In genomic region chr7:24587853-24588252, GRCh38 we compare ENCODE assay signal across 9 cellular contexts. TPM values are rescaled to one million over a fixed set of nuclear protein-coding genes. Genes with fewer than 3 reads are reported as not detected.
DNase-seq lines count a peak whose midpoint lies in the region; ATAC-seq and TF ChIP-seq lines count a peak whose summit lies in the region.
"Had no signal": no experiment of that assay in that cellular context is flagged by ENCODE, and none has a peak within 500 bp of the region (broad histone marks: within the 10 kb centered on the region; RNA-seq: fewer than 3 reads in every experiment).

No MANE protein-coding gene starts in this region.

- CTCF ChIA-PET in Calu3 (lab: Charles Lee) = interaction anchor here (1.0 to 1.7 kb wide), 2 partner anchors 11 to 298 kb away, joined by 3 to 4 read pairs; no protein-coding TSS in a partner anchor

- H3K27ac Mint-ChIP-seq in Calu3 (ENCODE audit: unreplicated experiment) = no peak overlapping the region
- H3K27ac Mint-ChIP-seq in stimulated activated naive B cell treated with anti-CD40 and anti-IgM and Interleukin-4, amounts not matched to agents 10 μg/mL and 1 μg/mL and 100 μg/mL, for 72 hours = peak overlapping the region; percentile 37
- H3K27ac Mint-ChIP-seq: IgD-negative memory B cell had no signal

- peaks cover 28% of the 10 kb centered on the region for H3K4me1 Mint-ChIP-seq in Calu3 (ENCODE audit: low read depth, unreplicated experiment)
- peaks cover 19 to 38% of the 10 kb centered on the region in 2 donors for H3K4me1 Mint-ChIP-seq in stimulated activated naive B cell treated with anti-CD40 and anti-IgM and Interleukin-4, amounts not matched to agents 10 μg/mL and 1 μg/mL and 100 μg/mL, for 72 hours

- peak; percentile 66 for DNase-seq in Calu3
- DNase-seq in LNCaP clone FGC (ENCODE audit: low read depth) = no peak
- DNase-seq in activated CD4-positive, alpha-beta T cell treated with anti-CD3 and anti-CD28 coated beads, Interleukin-2, amount 50 U/mL, for 4 hours = peak; percentile 44 to 45
- DNase-seq in germinal center (ENCODE audit: low spot score) = peak; percentile 39
- DNase-seq in stimulated activated naive B cell treated with anti-CD40 and anti-IgM and Interleukin-4, amounts not matched to agents 10 μg/mL and 1 μg/mL and 100 μg/mL, for 72 hours = no peak
- DNase-seq in mesenteric fat pad (ENCODE audit: low spot score) = no peak
- no peak for DNase-seq in NCI-H1436 treated with DMSO at 0.1 percent for 48 hours (lab: John Stamatoyannopoulos, UW)

- intact Hi-C loops in Calu3 (cut with micrococcal nuclease; ENCODE audit: unreplicated experiment) = loop anchor here (1.0 to 5.0 kb wide), 3 partner anchors 186 to 649 kb away; no protein-coding TSS in a partner anchor

- ATAC-seq in GM21367 (IDR thresholded peaks at IDR 0.05; ENCODE audit: unreplicated experiment) = peak; percentile 63
- ATAC-seq in stimulated activated naive B cell treated with anti-CD40 and anti-IgM and Interleukin-4, amounts not matched to agents 10 μg/mL and 1 μg/mL and 100 μg/mL, for 72 hours (replicated peaks) = peak; percentile 63 to 84

- no peaks in the 10 kb centered on the region for H3K9me3 Mint-ChIP-seq in Calu3 (ENCODE audit: low read depth, unreplicated experiment)
- no peaks in the 10 kb centered on the region for H3K9me3 Mint-ChIP-seq in stimulated activated naive B cell treated with anti-CD40 and anti-IgM and Interleukin-4, amounts not matched to agents 10 μg/mL and 1 μg/mL and 100 μg/mL, for 72 hours
- H3K9me3 Mint-ChIP-seq: IgD-negative memory B cell had no signal

- no TSS peak for BruUV-seq in Calu3 (replicated peaks; lab: Mats Ljungman, UMichigan)

- no peak overlapping the region for H3K4me3 ChIP-seq in LNCaP clone FGC (ENCODE audit: low read depth, low read length)

- no peaks in the 10 kb centered on the region for H3K27me3 Mint-ChIP-seq in Calu3 (ENCODE audit: unreplicated experiment)
- no peaks in the 10 kb centered on the region for H3K27me3 Mint-ChIP-seq in stimulated activated naive B cell treated with anti-CD40 and anti-IgM and Interleukin-4, amounts not matched to agents 10 μg/mL and 1 μg/mL and 100 μg/mL, for 72 hours
- H3K27me3 Mint-ChIP-seq: IgD-negative memory B cell had no signal

- no peaks in the 10 kb centered on the region for H3K36me3 Mint-ChIP-seq in Calu3 (ENCODE audit: insufficient read depth, unreplicated experiment)
- peaks cover 0 to 3% of the 10 kb centered on the region in 2 donors for H3K36me3 Mint-ChIP-seq in stimulated activated naive B cell treated with anti-CD40 and anti-IgM and Interleukin-4, amounts not matched to agents 10 μg/mL and 1 μg/mL and 100 μg/mL, for 72 hours

- no peak overlapping the region for H3K4me3 Mint-ChIP-seq in Calu3 (ENCODE audit: low read depth, unreplicated experiment)
- H3K4me3 Mint-ChIP-seq in stimulated activated naive B cell treated with anti-CD40 and anti-IgM and Interleukin-4, amounts not matched to agents 10 μg/mL and 1 μg/mL and 100 μg/mL, for 72 hours = no peak overlapping the region

- TF ChIP-seq CTCF in Calu3 (IDR thresholded peaks at IDR 0.05; ENCODE audit: unreplicated experiment) (peak; percentile 77), LNCaP clone FGC (IDR thresholded peaks at IDR 0.05; ENCODE audit: control insufficient read depth, extremely low read depth, insufficient read depth) (peak; percentile 38)

RNA-seq across cellular contexts. Expression of gene PALS2, which starts 14.6 kb away (rescaled TPM):
- total RNA-seq in Calu3 (2022) (70.5 and 88.8 TPM in 2 replicates), mesenteric fat pad (45.2 TPM)

Comparison
In these comparisons a context has a peak if more than half of its experiments do, and no peak if none do; other contexts are left out.
1. DNase-seq: peak in Calu3 (single experiment), activated CD4-positive, alpha-beta T cell treated with anti-CD3 and anti-CD28 coated beads, Interleukin-2, amount 50 U/mL, for 4 hours (2 of 2) and germinal center (single experiment); none in LNCaP clone FGC (single experiment), stimulated activated naive B cell treated with anti-CD40 and anti-IgM and Interleukin-4, amounts not matched to agents 10 μg/mL and 1 μg/mL and 100 μg/mL, for 72 hours (single experiment), mesenteric fat pad (single experiment) and NCI-H1436 treated with DMSO at 0.1 percent for 48 hours (single experiment).